ENCODE assay signal across 23 cellular contexts in genomic region chr11:83408946-83409345, GRCh38.
DNase-seq lines count a peak whose midpoint lies in the region; ATAC-seq, FAIRE-seq and TF ChIP-seq lines count a peak whose summit lies in the region.
"Had no signal": no experiment of that assay in that cellular context is flagged by ENCODE, and none has a peak within 500 bp of the region (broad histone marks: within the 10 kb centered on the region; RNA-seq: fewer than 3 reads in every experiment).

No MANE protein-coding gene starts in this region.

- H3K4me3 Mint-ChIP-seq in stimulated activated naive CD8-positive, alpha-beta T cell treated with anti-CD3 and anti-CD28 coated beads, Interleukin-15, amount 100 ng/mL, for 72 hours, result no peak overlapping the region
- H3K4me3 Mint-ChIP-seq: B cell; CD14-positive monocyte; CD4-positive, alpha-beta T cell; CD8-positive, alpha-beta memory T cell had no signal

- intact Hi-C loops in pancreas (cut with DNase I), result no loop called here

- TF ChIP-seq CTCF in foreskin keratinocyte (conservative IDR thresholded peaks at IDR 0.05) (no peak), pancreas (IDR thresholded peaks at IDR 0.05) (no peak)

- no peak overlapping the region for H3K4me3 ChIP-seq in pancreas
- H3K4me3 ChIP-seq: BLaER1, GM12878 had no signal

- no peak for FAIRE-seq in pancreas (lab: Jason Lieb, UNC)
- FAIRE-seq: A204.1, D721Med, GM12878, H1 had no signal

- peaks cover 6% of the 10 kb centered on the region in 2 donors for H3K9me3 Mint-ChIP-seq in stimulated activated naive CD8-positive, alpha-beta T cell treated with anti-CD3 and anti-CD28 coated beads, Interleukin-15, amount 100 ng/mL, for 72 hours

- no peaks in the 10 kb centered on the region for H3K27me3 Mint-ChIP-seq in stimulated activated naive CD8-positive, alpha-beta T cell treated with anti-CD3 and anti-CD28 coated beads, Interleukin-15, amount 100 ng/mL, for 72 hours

- 76 to 77% methylated on average over 1 of the region's 1 CpG for WGBS in pancreas, 2 donors

- peak; percentile 35 for ATAC-seq in stimulated activated naive CD8-positive, alpha-beta T cell treated with anti-CD3 and anti-CD28 coated beads, Interleukin-15, amount 100 ng/mL, for 72 hours
- ATAC-seq in stimulated activated naive CD8-positive, alpha-beta T cell treated with anti-CD3 and anti-CD28 coated beads, Interleukin-15, Interleukin-2, amounts not matched to agents 100 U/mL and 50 U/mL, for 24 hours, result no peak
- ATAC-seq in foreskin keratinocyte (peak; percentile 11), pancreas (no peak)
- ATAC-seq: GM12878, HCT116 had no signal

- H3K4me1 ChIP-seq in foreskin keratinocyte (no peaks in the 10 kb centered on the region), pancreas (peaks cover 19 to 22% (median 19%) of the 10 kb centered on the region in 3 donors)
- H3K4me1 ChIP-seq: BLaER1 had no signal

- no peaks in the 10 kb centered on the region for H3K27me3 ChIP-seq in foreskin keratinocyte
- H3K27me3 ChIP-seq in pancreas, result no peaks in the 10 kb centered on the region
- H3K27me3 ChIP-seq: BLaER1 had no signal

- DNase-seq in stimulated activated naive CD8-positive, alpha-beta T cell treated with anti-CD3 and anti-CD28 coated beads, Interleukin-15, amount 100 ng/mL, for 72 hours, result no peak
- no peak for DNase-seq in stimulated activated naive CD8-positive, alpha-beta T cell treated with anti-CD3 and anti-CD28 coated beads, Interleukin-15, Interleukin-2, amounts not matched to agents 100 U/mL and 50 U/mL, for 24 hours
- no peak for DNase-seq in foreskin keratinocyte
- no peak for DNase-seq in pancreas
- DNase-seq in inferior parietal cortex (ENCODE audit: extremely low spot score), result no peak
- DNase-seq in T-helper 1 cell, result no peak
- no peak for DNase-seq in epidermal melanocyte (ENCODE audit: insufficient read length, low spot score)
- no peak for DNase-seq in HCEC 1CT
- DNase-seq: CD4-positive, alpha-beta T cell; CD8-positive, alpha-beta memory T cell; DMS 273 treated with DMSO at 0.1 percent for 48 hours; DMS79; EL; GDM1; H7 had no signal

- no peaks in the 10 kb centered on the region for H3K36me3 ChIP-seq in pancreas
- H3K36me3 ChIP-seq: BLaER1 had no signal

- no peak overlapping the region for H3K27ac Mint-ChIP-seq in stimulated activated naive CD8-positive, alpha-beta T cell treated with anti-CD3 and anti-CD28 coated beads, Interleukin-15, amount 100 ng/mL, for 72 hours
- H3K27ac Mint-ChIP-seq: B cell; CD4-positive, alpha-beta T cell; CD8-positive, alpha-beta memory T cell had no signal

- H3K9me3 ChIP-seq in pancreas, result no peaks in the 10 kb centered on the region
- H3K9me3 ChIP-seq: BLaER1 had no signal

- H3K27ac ChIP-seq in foreskin keratinocyte (no peak overlapping the region), pancreas (peak overlapping the region in 3 of 4 donors; percentile 25 to 74 (median 69))
- H3K27ac ChIP-seq: BLaER1 had no signal

- H3K4me1 Mint-ChIP-seq in stimulated activated naive CD8-positive, alpha-beta T cell treated with anti-CD3 and anti-CD28 coated beads, Interleukin-15, amount 100 ng/mL, for 72 hours, result no peaks in the 10 kb centered on the region
- H3K4me1 Mint-ChIP-seq: B cell; CD14-positive monocyte; CD8-positive, alpha-beta memory T cell had no signal

Comparison
In these comparisons a context has a peak if more than half of its experiments do, and no peak if none do; other contexts are left out.
1. ATAC-seq: peak in stimulated activated naive CD8-positive, alpha-beta T cell treated with anti-CD3 and anti-CD28 coated beads, Interleukin-15, amount 100 ng/mL, for 72 hours (single experiment) and foreskin keratinocyte (single experiment); none in stimulated activated naive CD8-positive, alpha-beta T cell treated with anti-CD3 and anti-CD28 coated beads, Interleukin-15, Interleukin-2, amounts not matched to agents 100 U/mL and 50 U/mL, for 24 hours (single experiment) and pancreas (0 of 4).